ENCODE assay signal across 12 cellular contexts in the genomic region with DNA sequence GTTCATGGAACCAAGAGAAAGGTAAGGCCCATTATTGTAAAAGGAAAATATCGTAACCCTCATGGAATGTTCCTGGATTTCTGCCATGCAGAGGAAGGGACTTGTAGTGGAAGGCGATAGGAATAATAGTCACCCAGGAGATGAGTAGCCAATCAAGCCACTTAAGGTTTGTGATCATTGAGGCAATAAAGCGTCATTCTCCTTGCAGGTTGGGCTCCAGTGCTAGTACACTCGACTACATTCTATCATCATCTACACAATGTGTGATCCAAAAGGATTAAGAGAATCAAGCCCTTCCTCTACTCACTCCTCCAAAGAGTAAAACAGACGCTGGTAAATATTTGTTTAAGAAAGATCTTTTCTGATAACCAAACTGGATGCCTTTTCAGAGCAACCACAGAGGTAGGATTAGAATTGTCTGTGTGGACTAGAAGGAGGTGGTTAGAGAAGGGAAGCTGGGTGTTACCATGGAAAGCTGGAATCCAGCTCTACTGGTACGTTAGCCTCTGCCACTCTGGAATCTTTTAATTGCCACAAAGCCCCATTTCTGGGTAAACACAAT.
DNase-seq lines count a peak whose midpoint lies in the region; ATAC-seq and TF ChIP-seq lines count a peak whose summit lies in the region.
"Had no signal": no experiment of that assay in that cellular context is flagged by ENCODE, and none has a peak within 500 bp of the region (broad histone marks: within the 10 kb centered on the region; RNA-seq: fewer than 3 reads in every experiment).

No MANE protein-coding gene starts in this region.

- no peak overlapping the region for H2BK120ac ChIP-seq in mesendoderm (ENCODE audit: low read depth, low read length)

- H3K9ac ChIP-seq in mesendoderm (ENCODE audit: low read length) = no peak overlapping the region

- no peak overlapping the region for H4K8ac ChIP-seq in mesendoderm (ENCODE audit: low read depth, low read length)

- no peak overlapping the region for H4K5ac ChIP-seq in mesendoderm (ENCODE audit: low read length)

- H3K4me1 ChIP-seq in mesendoderm (ENCODE audit: control insufficient read depth, low read depth, low read length) (no peaks in the 10 kb centered on the region), psoas muscle (no peaks in the 10 kb centered on the region)

- no peaks in the 10 kb centered on the region for H3K79me1 ChIP-seq in mesendoderm (ENCODE audit: low read length)

- no peak overlapping the region for H3K23ac ChIP-seq in mesendoderm (ENCODE audit: low read length)

- no peaks in the 10 kb centered on the region for H3K79me2 ChIP-seq in mesendoderm (ENCODE audit: control insufficient read depth, insufficient read depth, low read length)

- ATAC-seq in GM18907 (IDR thresholded peaks at IDR 0.05; ENCODE audit: unreplicated experiment) (no peak), psoas muscle (no peak)
- ATAC-seq: activated naive CD4-positive, alpha-beta T cell treated with anti-CD3 and anti-CD28 coated beads, Interleukin-2, amount 50 U/mL, for 72 hours; CD8-positive, alpha-beta T cell had no signal

- H3K4ac ChIP-seq in mesendoderm (ENCODE audit: low read depth, low read length) = no peak overlapping the region

- intact Hi-C loops in psoas muscle (cut with DNase I) = no loop called here

- H2BK5ac ChIP-seq in mesendoderm (ENCODE audit: low read length) = no peak overlapping the region

- H3K27ac ChIP-seq in mesendoderm (ENCODE audit: low read depth, low read length) (no peak overlapping the region), psoas muscle (no peak overlapping the region)

- DNase-seq in DMS153 treated with DMSO at 0.1 percent for 48 hours (lab: John Stamatoyannopoulos, UW; ENCODE audit: unreplicated experiment) = peak; percentile 92
- peak; percentile 83 for DNase-seq in NCI-H2029 treated with DMSO at 0.1 percent for 48 hours (lab: John Stamatoyannopoulos, UW)
- DNase-seq in cardiac fibroblast (ENCODE audit: low read depth in 2 of 2) = peak; percentile 79 to 90
- no peak for DNase-seq in mesendoderm
- DNase-seq in 8988T = no peak
- no peak for DNase-seq in cerebellum (ENCODE audit: low spot score)
- no peak for DNase-seq in psoas muscle
- DNase-seq: activated CD4-positive, alpha-beta T cell treated with anti-CD3 and anti-CD28 coated beads for 48 hours; CD8-positive, alpha-beta T cell; NCI-H1105 treated with DMSO at 0.1 percent for 48 hours had no signal

- no peak overlapping the region for H3K4me2 ChIP-seq in mesendoderm (ENCODE audit: low read length)

- TF ChIP-seq CTCF in cardiac fibroblast (IDR thresholded peaks at IDR 0.05; ENCODE audit: low read depth, low read length) = no peak
- no peak for TF ChIP-seq CTCF in psoas muscle (IDR thresholded peaks at IDR 0.05)

- H3K4me3 ChIP-seq in cardiac fibroblast (replicated peaks in 1 of 2; ENCODE audit: low read depth in 2 of 2, low read length in 2 of 2) (no peak overlapping the region), mesendoderm (ENCODE audit: low read length) (no peak overlapping the region), psoas muscle (no peak overlapping the region)

- H3K18ac ChIP-seq in mesendoderm (ENCODE audit: low read length) = peak overlapping the region; percentile 84

- WGBS in mesendoderm (ENCODE audit: extremely low coverage, insufficient coverage, low lambda C conversion rate) = no CpG with 5 or more reads among the region's 6 CpGs
- WGBS in psoas muscle, 3 donors = 61 to 72% (median 69%) methylated on average over 6 of the region's 6 CpGs

- H3K9me3 ChIP-seq in psoas muscle = no peaks in the 10 kb centered on the region

- H2BK15ac ChIP-seq in mesendoderm (replicated peaks; ENCODE audit: low read depth) = peak overlapping the region; percentile 74

- H2AK5ac ChIP-seq in mesendoderm (ENCODE audit: low read length) = no peak overlapping the region

- no peaks in the 10 kb centered on the region for H3K27me3 ChIP-seq in mesendoderm (ENCODE audit: insufficient read depth, low read length, poor library complexity)
- H3K27me3 ChIP-seq in psoas muscle (ENCODE audit: insufficient read depth in 3 of 3, low read length in 2 of 3) = no peaks in the 10 kb centered on the region

- H3K36me3 ChIP-seq in mesendoderm (ENCODE audit: control insufficient read depth, insufficient read depth, low read length) = no peaks in the 10 kb centered on the region
- H3K36me3 ChIP-seq in psoas muscle (ENCODE audit: insufficient read depth in 1 of 2, low read depth in 1 of 2) = no peaks in the 10 kb centered on the region

- H3K56ac ChIP-seq in mesendoderm (ENCODE audit: low read length) = no peak overlapping the region

Comparison
In these comparisons a context has a peak if more than half of its experiments do, and no peak if none do; other contexts are left out.
1. DNase-seq: peak in DMS153 treated with DMSO at 0.1 percent for 48 hours (single experiment), NCI-H2029 treated with DMSO at 0.1 percent for 48 hours (single experiment) and cardiac fibroblast (2 of 2); none in mesendoderm (single experiment), 8988T (single experiment), cerebellum (single experiment) and psoas muscle (0 of 2).